ENCODE assay signal across 25 cellular contexts in the genomic region with DNA sequence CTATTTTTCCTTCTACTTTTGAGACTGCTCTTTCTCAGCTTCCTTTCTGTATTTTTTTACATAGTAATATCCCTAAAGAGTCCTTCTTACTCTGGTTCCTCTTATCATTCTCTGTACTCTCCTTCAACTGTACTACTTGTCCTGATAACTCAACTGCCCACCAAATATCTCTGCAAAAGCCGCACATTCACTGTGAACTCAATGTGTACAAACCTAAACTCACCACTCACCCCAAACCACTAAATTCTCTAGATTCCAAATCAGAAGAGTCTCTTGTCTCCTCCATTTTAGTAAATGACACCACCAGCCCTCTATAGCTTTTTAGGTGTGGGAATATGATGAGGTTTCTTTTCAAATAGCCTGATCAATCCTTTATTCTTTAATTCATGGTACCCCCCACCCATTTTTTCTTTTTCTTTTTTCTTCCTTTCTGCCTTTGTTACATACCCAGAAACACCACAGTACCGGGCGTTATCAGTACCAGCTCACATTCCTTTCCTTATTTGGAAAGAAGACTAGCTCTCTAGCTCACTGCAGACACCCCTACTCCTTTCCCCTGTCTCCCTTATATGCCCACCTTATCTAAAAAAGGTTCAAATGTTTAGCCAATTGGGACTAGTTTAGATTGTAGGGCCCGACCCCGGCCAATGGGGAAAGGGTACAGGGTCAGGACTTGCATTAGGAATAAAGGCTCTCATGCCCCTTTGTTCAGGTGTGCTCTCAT.
DNase-seq lines count a peak whose midpoint lies in the region; ATAC-seq and TF ChIP-seq lines count a peak whose summit lies in the region.
"Had no signal": no experiment of that assay in that cellular context is flagged by ENCODE, and none has a peak within 500 bp of the region (broad histone marks: within the 10 kb centered on the region; RNA-seq: fewer than 3 reads in every experiment).

No MANE protein-coding gene starts in this region.

- no peak overlapping the region for H3K4me2 ChIP-seq in mammary epithelial cell (ENCODE audit: insufficient read depth, low read depth, low read length)

- intact Hi-C loops in mammary epithelial cell (cut with micrococcal nuclease), result no loop called here
- intact Hi-C loops in MCF 10A (cut with micrococcal nuclease), result no loop called here

- H3K9me3 ChIP-seq in mammary epithelial cell (replicated peaks; ENCODE audit: insufficient read depth, low read length) (no peaks in the 10 kb centered on the region), iPS-18a (ENCODE audit: control insufficient read depth, low read depth, low read length) (no peaks in the 10 kb centered on the region)
- H3K9me3 ChIP-seq: ovary, right atrium auricular region, upper lobe of right lung had no signal

- H4K20me1 ChIP-seq in mammary epithelial cell (ENCODE audit: insufficient read depth, low read length), result no peaks in the 10 kb centered on the region

- H3K27me3 ChIP-seq in mammary epithelial cell (ENCODE audit: insufficient read depth, low read length) (no peaks in the 10 kb centered on the region), iPS-18a (ENCODE audit: control insufficient read depth, insufficient read depth, low read length) (no peaks in the 10 kb centered on the region)
- H3K27me3 ChIP-seq: ovary, right atrium auricular region, upper lobe of right lung had no signal

- CTCF ChIA-PET in mammary epithelial cell (lab: Charles Lee; ENCODE audit: low non-redundant PET) (no interaction called here), MCF 10A (lab: Yijun Ruan, JAX) (interaction anchor here (0.6 to 0.7 kb wide), 2 partner anchors 207 to 228 kb away, joined by 3 read pairs; no protein-coding TSS in a partner anchor), RWPE1 (lab: Yijun Ruan, JAX) (no interaction called here)

- DNase-seq in mammary epithelial cell (no peak), MCF 10A (ENCODE audit: unreplicated experiment) (no peak), RWPE1 (ENCODE audit: low spot score) (no peak), OCI-M2 (lab: John Stamatoyannopoulos, UW; ENCODE audit: unreplicated experiment) (no peak)
- DNase-seq: activated CD8-positive, alpha-beta memory T cell treated with anti-CD3 and anti-CD28 coated beads for 24 hours; activated naive CD4-positive, alpha-beta T cell treated with anti-CD3 and anti-CD28 coated beads for 36 hours; activated T-cell treated with anti-CD3 and anti-CD28 coated beads, Interleukin-2, amount 50 U/mL, for 48 hours; DMS79; effector CD8-positive, alpha-beta T cell; MM.1S; naive thymus-derived CD4-positive, alpha-beta T cell; ovary; SHP77 treated with DMSO at 0.1 percent for 48 hours; stimulated activated CD8-positive, alpha-beta memory T cell treated with anti-CD3 and anti-CD28 coated beads, Interleukin-4, amount 100 ng/mL, for 48 hours; upper lobe of right lung had no signal

- H3K4me1 ChIP-seq in mammary epithelial cell (ENCODE audit: insufficient read depth, low read length) (peaks cover 21% of the 10 kb centered on the region), iPS-18a (ENCODE audit: control insufficient read depth, low read depth, low read length) (peaks cover 24% of the 10 kb centered on the region)
- H3K4me1 ChIP-seq: upper lobe of right lung had no signal

- H3K36me3 ChIP-seq in mammary epithelial cell (ENCODE audit: insufficient read depth, low read length), result no peaks in the 10 kb centered on the region
- no peaks in the 10 kb centered on the region for H3K36me3 ChIP-seq in iPS-18a (ENCODE audit: control insufficient read depth, low read depth, low read length)
- H3K36me3 ChIP-seq: ovary, right atrium auricular region, upper lobe of right lung had no signal

- dilution Hi-C loops in mammary epithelial cell (cut with HindIII; ENCODE audit: low sequenced_read_pairs), result no loop called here

- BruUV-seq in mammary epithelial cell (replicated peaks; lab: Mats Ljungman, UMichigan), result no TSS peak
- BruUV-seq in MCF 10A (replicated peaks; lab: Mats Ljungman, UMichigan), result no TSS peak

- H3K27me3 Mint-ChIP-seq in MCF 10A (ENCODE audit: insufficient read depth, unreplicated experiment), result no peaks in the 10 kb centered on the region
- peaks cover 4% of the 10 kb centered on the region for H3K27me3 Mint-ChIP-seq in activated T-helper 17 cell treated with anti-CD3 and anti-CD28 coated beads, Interleukin-2, amount 50 U/mL, for 72 hours
- no peaks in the 10 kb centered on the region for H3K27me3 Mint-ChIP-seq in stimulated activated memory B cell treated with anti-CD40 and anti-IgM and Interleukin-4, amounts not matched to agents 10 μg/mL and 1 μg/mL and 100 μg/mL, for 72 hours
- H3K27me3 Mint-ChIP-seq: memory B cell had no signal

- TF ChIP-seq CTCF in mammary epithelial cell (conservative IDR thresholded peaks at IDR 0.05 in 1 of 2, IDR thresholded peaks at IDR 0.05 in 1 of 2; ENCODE audit: extremely low read depth in 1 of 2, insufficient read depth in 1 of 2, low read depth in 1 of 2, low read length in 2 of 2), result no peak
- no peak for TF ChIP-seq CTCF in MCF 10A (IDR thresholded peaks at IDR 0.05; ENCODE audit: unreplicated experiment)
- no peak for TF ChIP-seq CTCF in RWPE1 (conservative IDR thresholded peaks at IDR 0.05; ENCODE audit: low read depth)

- H3K27ac ChIP-seq in mammary epithelial cell (ENCODE audit: insufficient read depth, low read depth, low read length) (no peak overlapping the region), iPS-18a (ENCODE audit: low read length) (peak overlapping the region; percentile 72), RWPE1 (no peak overlapping the region)
- H3K27ac ChIP-seq: HL-60, ovary, upper lobe of right lung had no signal

- POLR2A ChIA-PET in MCF 10A (lab: Yijun Ruan, JAX) (no interaction called here), RWPE1 (lab: Yijun Ruan, JAX; ENCODE audit: low non-redundant PET) (no interaction called here)

- H3K9ac ChIP-seq in mammary epithelial cell (ENCODE audit: insufficient read depth, low read length), result no peak overlapping the region
- H3K9ac ChIP-seq in iPS-18a (ENCODE audit: low read length), result peak overlapping the region; percentile 40

- no peaks in the 10 kb centered on the region for H3K79me2 ChIP-seq in mammary epithelial cell (ENCODE audit: insufficient read depth, low read length)

- peaks cover 7% of the 10 kb centered on the region for H3K9me3 Mint-ChIP-seq in MCF 10A (ENCODE audit: unreplicated experiment)
- H3K9me3 Mint-ChIP-seq in activated T-helper 17 cell treated with anti-CD3 and anti-CD28 coated beads, Interleukin-2, amount 50 U/mL, for 72 hours, result no peaks in the 10 kb centered on the region
- H3K9me3 Mint-ChIP-seq in stimulated activated memory B cell treated with anti-CD40 and anti-IgM and Interleukin-4, amounts not matched to agents 10 μg/mL and 1 μg/mL and 100 μg/mL, for 72 hours, result no peaks in the 10 kb centered on the region
- H3K9me3 Mint-ChIP-seq: activated naive CD4-positive, alpha-beta T cell treated with anti-CD3 and anti-CD28 coated beads for 36 hours; IgD-negative memory B cell; memory B cell had no signal

- H3K4me3 ChIP-seq in mammary epithelial cell (replicated peaks in 1 of 3; ENCODE audit: insufficient read depth in 1 of 3, low read depth in 2 of 3, low read length in 3 of 3) (no peak overlapping the region), iPS-18a (ENCODE audit: low read length) (no peak overlapping the region)
- H3K4me3 ChIP-seq: GM12878, ovary, right atrium auricular region, upper lobe of right lung had no signal

- peak overlapping the region; percentile 61 for H2AFZ ChIP-seq in mammary epithelial cell (ENCODE audit: low read depth, low read length)

- in situ Hi-C loops in mammary epithelial cell (cut with MboI; ENCODE audit: low sequenced_read_pairs in 2 of 2), result no loop called here

- ATAC-seq in activated T-helper 17 cell treated with anti-CD3 and anti-CD28 coated beads, Interleukin-2, amount 50 U/mL, for 72 hours (replicated peaks), result no peak
- ATAC-seq in stimulated activated memory B cell treated with anti-CD40 and anti-IgM and Interleukin-4, amounts not matched to agents 10 μg/mL and 1 μg/mL and 100 μg/mL, for 72 hours, result no peak
- no peak for ATAC-seq in GM21786 (IDR thresholded peaks at IDR 0.05; ENCODE audit: unreplicated experiment)
- ATAC-seq: esophagus mucosa; GM12878; naive thymus-derived CD4-positive, alpha-beta T cell; upper lobe of right lung had no signal

- H3K36me3 Mint-ChIP-seq in MCF 10A (ENCODE audit: insufficient read depth, unreplicated experiment), result no peaks in the 10 kb centered on the region
- H3K36me3 Mint-ChIP-seq in activated T-helper 17 cell treated with anti-CD3 and anti-CD28 coated beads, Interleukin-2, amount 50 U/mL, for 72 hours (ENCODE audit: low read depth), result no peaks in the 10 kb centered on the region
- H3K36me3 Mint-ChIP-seq in stimulated activated memory B cell treated with anti-CD40 and anti-IgM and Interleukin-4, amounts not matched to agents 10 μg/mL and 1 μg/mL and 100 μg/mL, for 72 hours, result no peaks in the 10 kb centered on the region
- H3K36me3 Mint-ChIP-seq: IgD-negative memory B cell had no signal

- WGBS in mammary epithelial cell (ENCODE audit: low coverage, missing lambda C conversion rate), result 100% methylated on average over 5 of the region's 5 CpGs

- no peak overlapping the region for H3K4me3 Mint-ChIP-seq in MCF 10A (ENCODE audit: unreplicated experiment)
- peak overlapping the region; percentile 71 for H3K4me3 Mint-ChIP-seq in activated T-helper 17 cell treated with anti-CD3 and anti-CD28 coated beads, Interleukin-2, amount 50 U/mL, for 72 hours
- no peak overlapping the region for H3K4me3 Mint-ChIP-seq in stimulated activated memory B cell treated with anti-CD40 and anti-IgM and Interleukin-4, amounts not matched to agents 10 μg/mL and 1 μg/mL and 100 μg/mL, for 72 hours
- H3K4me3 Mint-ChIP-seq: activated naive CD4-positive, alpha-beta T cell treated with anti-CD3 and anti-CD28 coated beads for 36 hours had no signal

- peaks cover 19% of the 10 kb centered on the region for H3K4me1 Mint-ChIP-seq in MCF 10A (ENCODE audit: insufficient read depth, unreplicated experiment)
- H3K4me1 Mint-ChIP-seq in activated T-helper 17 cell treated with anti-CD3 and anti-CD28 coated beads, Interleukin-2, amount 50 U/mL, for 72 hours, result peaks cover 12% of the 10 kb centered on the region
- peaks cover 18% of the 10 kb centered on the region for H3K4me1 Mint-ChIP-seq in stimulated activated memory B cell treated with anti-CD40 and anti-IgM and Interleukin-4, amounts not matched to agents 10 μg/mL and 1 μg/mL and 100 μg/mL, for 72 hours

- H3K27ac Mint-ChIP-seq in MCF 10A (ENCODE audit: low read depth, unreplicated experiment), result no peak overlapping the region
- peak overlapping the region; percentile 75 for H3K27ac Mint-ChIP-seq in activated T-helper 17 cell treated with anti-CD3 and anti-CD28 coated beads, Interleukin-2, amount 50 U/mL, for 72 hours
- H3K27ac Mint-ChIP-seq in stimulated activated memory B cell treated with anti-CD40 and anti-IgM and Interleukin-4, amounts not matched to agents 10 μg/mL and 1 μg/mL and 100 μg/mL, for 72 hours, result peak overlapping the region; percentile 82
- H3K27ac Mint-ChIP-seq: activated naive CD4-positive, alpha-beta T cell treated with anti-CD3 and anti-CD28 coated beads for 36 hours; memory B cell had no signal
